In the genomic region with DNA sequence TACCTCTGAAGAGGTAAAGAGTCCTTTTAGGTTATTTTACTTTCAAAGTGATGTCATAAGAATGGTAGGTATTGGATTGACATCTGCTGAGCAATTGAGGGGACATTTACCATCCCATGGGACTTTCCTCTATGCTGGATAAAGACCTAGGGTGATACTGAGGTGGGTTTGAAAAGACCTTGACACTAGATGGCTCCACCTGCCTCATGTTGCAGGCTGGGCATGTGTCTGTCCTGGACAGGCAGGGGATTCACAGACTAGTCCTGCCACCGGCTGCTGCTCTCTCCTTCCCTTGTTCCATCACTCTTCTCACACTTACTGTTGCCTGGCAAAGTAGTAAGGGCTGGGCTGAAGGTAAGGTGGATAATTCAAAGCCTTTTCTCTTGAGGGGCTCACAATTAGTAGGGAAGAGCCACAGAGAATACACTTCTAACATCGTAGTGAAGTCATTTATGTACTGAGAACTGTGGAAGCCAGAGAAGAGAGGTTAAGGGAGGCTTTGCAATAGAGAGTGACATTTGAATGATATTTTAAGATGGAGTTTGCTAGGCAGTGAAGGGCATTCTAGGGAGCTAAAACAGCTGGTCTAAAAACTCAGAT, we compare ENCODE assay signal across 7 cellular contexts. TPM values are rescaled to one million over a fixed set of nuclear protein-coding genes. Genes with fewer than 3 reads are reported as not detected.
A peak's percentile ranks its signal among the peaks of the same experiment; 100 is the strongest.
DNase-seq lines count a peak whose midpoint lies in the region; ATAC-seq, FAIRE-seq and TF ChIP-seq lines count a peak whose summit lies in the region.

No MANE protein-coding gene starts in this region.

- intact Hi-C loops in endothelial cell of umbilical vein (cut with micrococcal nuclease): loop anchor here (1.0 kb wide), 4 partner anchors 41 to 324 kb away; no protein-coding TSS in a partner anchor

- H3K27ac Mint-ChIP-seq in nephron: no peak overlapping the region

- CTCF ChIA-PET in endothelial cell of umbilical vein (lab: Charles Lee): interaction anchor here (1.1 to 7.5 kb wide), 8 partner anchors 9 to 111 kb away, joined by 4 to 318 read pairs (median 11); no protein-coding TSS in a partner anchor

- H3K27ac ChIP-seq in Peyer's patch: peak overlapping the region in 1 of 4 donors; percentile 10
- H3K27ac ChIP-seq in endothelial cell of umbilical vein (ENCODE audit: insufficient read depth, low read depth, low read length): peak overlapping the region; percentile 77

- dilution Hi-C loops in endothelial cell of umbilical vein (cut with MboI; ENCODE audit: extremely low pct_ligation_motif_present, low sequenced_read_pairs): no loop called here

- H3K27me3 ChIP-seq in Peyer's patch (no peaks in the 10 kb centered on the region), endothelial cell of umbilical vein (ENCODE audit: control insufficient read depth in 2 of 2, insufficient read depth in 2 of 2, low read length in 2 of 2) (no peaks in the 10 kb centered on the region)

- no peak overlapping the region for H3K4me3 Mint-ChIP-seq in nephron

- no peaks in the 10 kb centered on the region for H3K9me1 ChIP-seq in endothelial cell of umbilical vein (replicated peaks; ENCODE audit: control insufficient read depth, extremely low read depth, insufficient read depth, low read length)

- no peaks in the 10 kb centered on the region for H3K36me3 Mint-ChIP-seq in nephron (ENCODE audit: low read depth)

- H3K4me1 ChIP-seq in Peyer's patch: peaks cover 0 to 31% (median 0%) of the 10 kb centered on the region in 4 donors
- peaks cover 48% of the 10 kb centered on the region for H3K4me1 ChIP-seq in endothelial cell of umbilical vein (ENCODE audit: control insufficient read depth, extremely low read depth, insufficient read depth, low read length)

- DNase-seq in GM03348 (ENCODE audit: low spot score) (peak; percentile 24), Peyer's patch (peak in 2 of 3 donors; percentile 55 to 75), endothelial cell of umbilical vein (ENCODE audit: low read depth, low spot score) (peak; percentile 75)
- no peak for DNase-seq in stimulated activated naive CD4-positive, alpha-beta T cell treated with Interleukin-2 at 50 U/mL for 16 hours (lab: John Stamatoyannopoulos, UW)

- no peak overlapping the region for H3K4me3 ChIP-seq in Peyer's patch
- H3K4me3 ChIP-seq in endothelial cell of umbilical vein (replicated peaks in 1 of 3; ENCODE audit: insufficient read depth in 1 of 3, low read depth in 1 of 3, low read length in 3 of 3): no peak overlapping the region

- no peaks in the 10 kb centered on the region for H3K27me3 Mint-ChIP-seq in nephron (ENCODE audit: low read depth)

- TF ChIP-seq POLR2A in Peyer's patch (IDR thresholded peaks at IDR 0.05) (no peak), endothelial cell of umbilical vein (IDR thresholded peaks at IDR 0.05; ENCODE audit: low read depth, low read length) (no peak)

- H3K79me2 ChIP-seq in endothelial cell of umbilical vein (ENCODE audit: control insufficient read depth, insufficient read depth, low read length): peaks cover 16% of the 10 kb centered on the region

- ATAC-seq in GM19372 (IDR thresholded peaks at IDR 0.05; ENCODE audit: low read depth, unreplicated experiment) (peak; percentile 62), HG03342 (IDR thresholded peaks at IDR 0.05; ENCODE audit: unreplicated experiment) (peak; percentile 71)

- H3K9ac ChIP-seq in endothelial cell of umbilical vein (replicated peaks; ENCODE audit: extremely low read depth, insufficient read depth, low read length): peak overlapping the region; percentile 55

- BruUV-seq in endothelial cell of umbilical vein (replicated peaks; lab: Mats Ljungman, UMichigan): no TSS peak

- POLR2A ChIA-PET in endothelial cell of umbilical vein (lab: Charles Lee): interaction anchor here (0.7 to 1.6 kb wide), 2 partner anchors 72 to 371 kb away, joined by 3 to 13 read pairs; no protein-coding TSS in a partner anchor

- peak in 4 of 6 experiments; percentile 27 to 68 (median 60) for TF ChIP-seq CTCF in Peyer's patch (IDR thresholded peaks at IDR 0.05)
- TF ChIP-seq CTCF in endothelial cell of umbilical vein (IDR thresholded peaks at IDR 0.05; ENCODE audit: extremely low read depth in 1 of 2, insufficient read depth in 1 of 2, low read depth in 1 of 2, low read length in 2 of 2): peak; percentile 39 to 50
- TF ChIP-seq CTCF in nephron (IDR thresholded peaks at IDR 0.05; ENCODE audit: unreplicated experiment in 3 of 3): peak in 2 of 3 experiments; percentile 19

- H3K36me3 ChIP-seq in Peyer's patch: no peaks in the 10 kb centered on the region
- no peaks in the 10 kb centered on the region for H3K36me3 ChIP-seq in endothelial cell of umbilical vein (ENCODE audit: control insufficient read depth in 2 of 2, extremely low read depth in 1 of 2, insufficient read depth in 2 of 2, low read length in 2 of 2)

- peak; percentile 76 for FAIRE-seq in endothelial cell of umbilical vein (lab: Jason Lieb, UNC)

- H3K4me1 Mint-ChIP-seq in nephron: peaks cover 50% of the 10 kb centered on the region

- no peaks in the 10 kb centered on the region for H4K20me1 ChIP-seq in endothelial cell of umbilical vein (replicated peaks; ENCODE audit: control insufficient read depth, extremely low read depth, insufficient read depth, low read length)

- H3K4me2 ChIP-seq in endothelial cell of umbilical vein (ENCODE audit: insufficient read depth, low read length): no peak overlapping the region

- H2AFZ ChIP-seq in endothelial cell of umbilical vein (ENCODE audit: low read depth, low read length): no peak overlapping the region

- no peaks in the 10 kb centered on the region for H3K9me3 Mint-ChIP-seq in nephron

- H3K9me3 ChIP-seq in Peyer's patch: no peaks in the 10 kb centered on the region
- no peaks in the 10 kb centered on the region for H3K9me3 ChIP-seq in endothelial cell of umbilical vein (replicated peaks; ENCODE audit: control insufficient read depth, insufficient read depth, low read length)

TF ChIP-seq in endothelial cell of umbilical vein, 7 proteins besides CTCF, POLR2A, EP300 and RAD21:
- TF ChIP-seq MYC (IDR thresholded peaks at IDR 0.05; ENCODE audit: low read depth, low read length) (peak; percentile 43), GATA2 (IDR thresholded peaks at IDR 0.05; ENCODE audit: insufficient read depth, insufficient read length, low read depth, low read length) (no peak)

RNA-seq across cellular contexts. Expression of gene TRAK1, which starts 27.7 kb away (rescaled TPM):
- 100 to 1,000 TPM in 3 of 4 donors, 10 to 100 TPM in 1; 96.2 to 283 (median 125) TPM for total RNA-seq in Peyer's patch
- 59.6 and 66.6 TPM in 2 replicates for total RNA-seq in endothelial cell of umbilical vein
- 38.5 and 39.6 TPM in 2 replicates for polyA plus RNA-seq in endothelial cell of umbilical vein
- polyA plus RNA-seq in endothelial cell of umbilical vein (2011; cell fraction: cytosol; rRNA removed): 34.3 and 37.3 TPM in 2 replicates
- polyA plus RNA-seq in endothelial cell of umbilical vein (2011; cell fraction: nucleus; rRNA removed): 76.1 and 85.0 TPM in 2 replicates
- polyA plus RNA-seq in endothelial cell of umbilical vein (2012): 27.4 and 30.8 TPM in 2 replicates
- polyA minus RNA-seq in endothelial cell of umbilical vein: 62.1 and 74.0 TPM in 2 replicates
- polyA minus RNA-seq in endothelial cell of umbilical vein (2011; cell fraction: cytosol; rRNA and poly(A)+ RNA removed): 11.1 TPM
- 73.1 and 82.9 TPM in 2 replicates for polyA minus RNA-seq in endothelial cell of umbilical vein (2011; cell fraction: nucleus; rRNA and poly(A)+ RNA removed)
